In genomic region chr1:117658676-117659075, GRCh38 we compare ENCODE assay signal across 8 cellular contexts. TPM values are rescaled to one million over a fixed set of nuclear protein-coding genes. Genes with fewer than 3 reads are reported as not detected.
DNase-seq lines count a peak whose midpoint lies in the region; ATAC-seq and TF ChIP-seq lines count a peak whose summit lies in the region.

No MANE protein-coding gene starts in this region.

- TF ChIP-seq POLR2A in gastrocnemius medialis (IDR thresholded peaks at IDR 0.05) (no peak), esophagus muscularis mucosa (IDR thresholded peaks at IDR 0.05; ENCODE audit: low read depth) (no peak)

- H3K27me3 Mint-ChIP-seq in activated CD8-positive, alpha-beta memory T cell treated with anti-CD3 and anti-CD28 coated beads, Interleukin-2, amount 10 ng/mL, durations not matched to agents 7 days and 5 days: no peaks in the 10 kb centered on the region

- H3K9me3 ChIP-seq in gastrocnemius medialis (no peaks in the 10 kb centered on the region), esophagus muscularis mucosa (no peaks in the 10 kb centered on the region)

- H3K27me3 ChIP-seq in gastrocnemius medialis (no peaks in the 10 kb centered on the region), esophagus muscularis mucosa (no peaks in the 10 kb centered on the region)

- peak overlapping the region; percentile 95 for H3K27ac Mint-ChIP-seq in activated CD8-positive, alpha-beta memory T cell treated with anti-CD3 and anti-CD28 coated beads, Interleukin-2, amount 10 ng/mL, durations not matched to agents 7 days and 5 days

- H3K36me3 ChIP-seq in gastrocnemius medialis (no peaks in the 10 kb centered on the region), esophagus muscularis mucosa (no peaks in the 10 kb centered on the region)

- no peak for TF ChIP-seq EP300 in esophagus muscularis mucosa (IDR thresholded peaks at IDR 0.05)

- peak overlapping the region; percentile 13 for H3K4me3 Mint-ChIP-seq in activated CD8-positive, alpha-beta memory T cell treated with anti-CD3 and anti-CD28 coated beads, Interleukin-2, amount 10 ng/mL, durations not matched to agents 7 days and 5 days

- peak; percentile 18 for ATAC-seq in GM18867 (IDR thresholded peaks at IDR 0.05; ENCODE audit: unreplicated experiment)
- peak; percentile 17 for ATAC-seq in HG03175 (IDR thresholded peaks at IDR 0.05; ENCODE audit: unreplicated experiment)
- peak; percentile 31 for ATAC-seq in activated CD8-positive, alpha-beta memory T cell treated with anti-CD3 and anti-CD28 coated beads, Interleukin-2, amount 10 ng/mL, durations not matched to agents 7 days and 5 days
- no peak for ATAC-seq in gastrocnemius medialis

- H3K4me3 ChIP-seq in gastrocnemius medialis: no peak overlapping the region
- no peak overlapping the region for H3K4me3 ChIP-seq in esophagus muscularis mucosa

- in situ Hi-C loops in gastrocnemius medialis (cut with MboI; ENCODE audit: low sequenced_read_pairs in 4 of 4): no loop called here

- peaks cover 13% of the 10 kb centered on the region for H3K36me3 Mint-ChIP-seq in activated CD8-positive, alpha-beta memory T cell treated with anti-CD3 and anti-CD28 coated beads, Interleukin-2, amount 10 ng/mL, durations not matched to agents 7 days and 5 days

- intact Hi-C loops in gastrocnemius medialis (cut with DNase I; ENCODE audit: low total_unique reads) (no loop called here), esophagus muscularis mucosa (cut with DNase I) (no loop called here)

- H3K27ac ChIP-seq in gastrocnemius medialis (peak overlapping the region; percentile 70 to 83 (median 80)), esophagus muscularis mucosa (replicated peaks in 1 of 4) (no peak overlapping the region)

- WGBS in esophagus muscularis mucosa: 39% methylated on average over 3 of the region's 3 CpGs

- H3K4me1 ChIP-seq in gastrocnemius medialis: peaks cover 31 to 35% of the 10 kb centered on the region in 2 donors
- H3K4me1 ChIP-seq in esophagus muscularis mucosa: peaks cover 0 to 5% (median 1%) of the 10 kb centered on the region in 4 donors

- no peaks in the 10 kb centered on the region for H3K9me3 Mint-ChIP-seq in activated CD8-positive, alpha-beta memory T cell treated with anti-CD3 and anti-CD28 coated beads, Interleukin-2, amount 10 ng/mL, durations not matched to agents 7 days and 5 days (ENCODE audit: low read depth)

- CTCF ChIA-PET in activated CD8-positive, alpha-beta memory T cell treated with anti-CD3 and anti-CD28 coated beads, Interleukin-2, amount 10 ng/mL, durations not matched to agents 7 days and 5 days (lab: Charles Lee): interaction anchor here (0.6 to 7.3 kb wide), 10 partner anchors 10 to 124 kb away, joined by 3 to 56 read pairs (median 3); partner anchors contain the start of gene TENT5C

- peak; percentile 94 for DNase-seq in activated CD8-positive, alpha-beta memory T cell treated with anti-CD3 and anti-CD28 coated beads, Interleukin-2, amount 10 ng/mL, durations not matched to agents 7 days and 5 days
- DNase-seq in gastrocnemius medialis: no peak
- no peak for DNase-seq in NCI-H1930 (lab: John Stamatoyannopoulos, UW)
- no peak for DNase-seq in GM10266 (ENCODE audit: extremely low spot score)
- DNase-seq in esophagus muscularis mucosa (ENCODE audit: extremely low spot score): no peak
- no peak for DNase-seq in NCI-H187 treated with DMSO at 0.1 percent for 48 hours (lab: John Stamatoyannopoulos, UW)

- peaks cover 97% of the 10 kb centered on the region for H3K4me1 Mint-ChIP-seq in activated CD8-positive, alpha-beta memory T cell treated with anti-CD3 and anti-CD28 coated beads, Interleukin-2, amount 10 ng/mL, durations not matched to agents 7 days and 5 days

- TF ChIP-seq CTCF in gastrocnemius medialis (IDR thresholded peaks at IDR 0.05 in 4 of 5, conservative IDR thresholded peaks at IDR 0.05 in 1 of 5) (no peak), GM10266 (IDR thresholded peaks at IDR 0.05; ENCODE audit: control insufficient read depth, insufficient read depth, low read depth, missing control alignments) (no peak), esophagus muscularis mucosa (IDR thresholded peaks at IDR 0.05) (no peak)

RNA-seq across cellular contexts. Expression of gene TENT5C, which starts 52.8 kb away (rescaled TPM):
- total RNA-seq in activated CD8-positive, alpha-beta memory T cell treated with anti-CD3 and anti-CD28 coated beads, Interleukin-2, amount 10 ng/mL, durations not matched to agents 7 days and 5 days: 10 to 100 TPM; 41.6 to 50.3 TPM
- total RNA-seq in gastrocnemius medialis: 10 to 100 TPM in 1 of 4 donors, 1 to 10 TPM in 3; 2.3 to 21.8 (median 6.4) TPM
- total RNA-seq in esophagus muscularis mucosa: 1 to 10 TPM in 3 of 4 donors, under 1 TPM in 1; 0.92 to 6.8 (median 2.5) TPM

Comparison
In these comparisons a context has a peak if more than half of its experiments do, and no peak if none do; other contexts are left out.
1. ATAC-seq: peak in GM18867 (single experiment), HG03175 (single experiment) and activated CD8-positive, alpha-beta memory T cell treated with anti-CD3 and anti-CD28 coated beads, Interleukin-2, amount 10 ng/mL, durations not matched to agents 7 days and 5 days (single experiment); none in gastrocnemius medialis (0 of 2).
2. H3K27ac ChIP-seq: peak in gastrocnemius medialis (4 of 4); none in esophagus muscularis mucosa (0 of 4).